12 cellular contexts compared by ENCODE assay signal in genomic region chr19:3335431-3336350, GRCh38. TPM values are rescaled to one million over a fixed set of nuclear protein-coding genes. Genes with fewer than 3 reads are reported as not detected.
DNase-seq lines count a peak whose midpoint lies in the region; ATAC-seq and TF ChIP-seq lines count a peak whose summit lies in the region.
"Had no signal": no experiment of that assay in that cellular context is flagged by ENCODE, and none has a peak within 500 bp of the region (broad histone marks: within the 10 kb centered on the region; RNA-seq: fewer than 3 reads in every experiment).

No MANE protein-coding gene starts in this region.

- peak; percentile 23 for ATAC-seq in left lung
- no peak for ATAC-seq in GM18517 (IDR thresholded peaks at IDR 0.05; ENCODE audit: unreplicated experiment)
- ATAC-seq: activated T-helper 17 cell treated with anti-CD3 and anti-CD28 coated beads, Interleukin-2, amount 50 U/mL, for 72 hours had no signal

- TF ChIP-seq CTCF in cardiac fibroblast (IDR thresholded peaks at IDR 0.05; ENCODE audit: low read depth, low read length) (no peak), left lung (IDR thresholded peaks at IDR 0.05) (no peak), stomach (IDR thresholded peaks at IDR 0.05) (no peak), spleen (IDR thresholded peaks at IDR 0.05 in 8 of 11, conservative IDR thresholded peaks at IDR 0.05 in 3 of 11) (no peak)

- H3K27ac ChIP-seq in left lung (peak overlapping the region; percentile 73 to 91), stomach (peak overlapping the region; percentile 87 to 97 (median 96)), spleen (peak overlapping the region in 4 of 8 donors; percentile 77 to 82 (median 81))

- H3K9me3 ChIP-seq in left lung (no peaks in the 10 kb centered on the region), stomach (no peaks in the 10 kb centered on the region), spleen (no peaks in the 10 kb centered on the region)

- intact Hi-C loops in left lung (cut with DNase I) (no loop called here), stomach (cut with DNase I; ENCODE audit: low total_unique reads) (no loop called here), spleen (cut with DNase I; ENCODE audit: low total_unique reads) (no loop called here)

- WGBS in stomach, 5 donors = 57 to 66% (median 64%) methylated on average over 15 of the region's 15 CpGs
- 81 to 92% (median 84%) methylated on average over 12 to 15 of the region's 15 CpGs for WGBS in spleen, 5 donors

- TF ChIP-seq POLR2A in stomach (IDR thresholded peaks at IDR 0.05) = no peak
- no peak for TF ChIP-seq POLR2A in spleen (IDR thresholded peaks at IDR 0.05)

- H3K4me1 ChIP-seq in left lung (peaks cover 35 to 43% of the 10 kb centered on the region in 2 donors), stomach (peaks cover 44 to 73% (median 56%) of the 10 kb centered on the region in 4 donors), spleen (peaks cover 6 to 40% (median 33%) of the 10 kb centered on the region in 6 donors)

- H3K36me3 ChIP-seq in left lung (no peaks in the 10 kb centered on the region), stomach (no peaks in the 10 kb centered on the region), spleen (no peaks in the 10 kb centered on the region)

- peak; percentile 39 for DNase-seq in ELR (ENCODE audit: low read depth)
- DNase-seq in cardiac fibroblast (ENCODE audit: low read depth in 2 of 2) = peak; percentile 43 to 79
- peak in 1 of 2 donors; percentile 57 for DNase-seq in left lung
- peak; percentile 77 for DNase-seq in stomach
- DNase-seq in activated T-cell treated with anti-CD3 and anti-CD28 coated beads for 4 hours = no peak
- no peak for DNase-seq in spleen
- DNase-seq in COR-L47 (lab: John Stamatoyannopoulos, UW) = no peak
- DNase-seq: endodermal cell, KBM-7, mesendoderm had no signal

- TF ChIP-seq EP300 in stomach (IDR thresholded peaks at IDR 0.05) = peak; percentile 8

- no peak overlapping the region for H3K4me3 ChIP-seq in cardiac fibroblast (replicated peaks in 1 of 2; ENCODE audit: low read depth in 2 of 2, low read length in 2 of 2)
- H3K4me3 ChIP-seq in left lung = no peak overlapping the region
- H3K4me3 ChIP-seq in stomach = no peak overlapping the region
- no peak overlapping the region for H3K4me3 ChIP-seq in spleen

- H3K27me3 ChIP-seq in left lung (no peaks in the 10 kb centered on the region), stomach (no peaks in the 10 kb centered on the region), spleen (replicated peaks in 1 of 7) (peaks cover 0 to 23% (median 0%) of the 10 kb centered on the region in 7 donors)

RNA-seq across cellular contexts. Expression of gene NFIC, which starts 30.7 kb away (rescaled TPM):
- total RNA-seq in left lung = 100 to 1,000 TPM; 138 to 163 TPM
- 100 to 1,000 TPM in 2 of 5 donors, 10 to 100 TPM in 3; 32.3 to 251 (median 94.2) TPM for total RNA-seq in stomach
- 10 to 100 TPM; 16.7 to 61.5 (median 34.2) TPM for polyA plus RNA-seq in stomach
- 100 to 1,000 TPM in 2 of 7 donors, 10 to 100 TPM in 5; 65.4 to 125 (median 77.1) TPM for total RNA-seq in spleen
- 10 to 100 TPM in 1 of 3 donors, 1 to 10 TPM in 2; 4.1 to 23.4 (median 4.2) TPM for polyA plus RNA-seq in spleen

Comparison
In these comparisons a context has a peak if more than half of its experiments do, and no peak if none do; other contexts are left out.
1. DNase-seq: peak in ELR (single experiment), cardiac fibroblast (2 of 2) and stomach (single experiment); none in activated T-cell treated with anti-CD3 and anti-CD28 coated beads for 4 hours (single experiment), spleen (single experiment) and COR-L47 (single experiment).